In genomic region chr6:13760948-13761347, GRCh38 we compare ENCODE assay signal across 11 cellular contexts. TPM values are rescaled to one million over a fixed set of nuclear protein-coding genes. Genes with fewer than 3 reads are reported as not detected.
DNase-seq lines count a peak whose midpoint lies in the region; TF ChIP-seq lines count a peak whose summit lies in the region.
"Had no signal": no experiment of that assay in that cellular context is flagged by ENCODE, and none has a peak within 500 bp of the region (broad histone marks: within the 10 kb centered on the region; RNA-seq: fewer than 3 reads in every experiment).

No MANE protein-coding gene starts in this region.

- peaks cover 33% of the 10 kb centered on the region for H3K4me1 ChIP-seq in osteoblast (ENCODE audit: insufficient read depth, low read length)

- H3K9me3 ChIP-seq in osteoblast (ENCODE audit: low read depth, low read length) = no peaks in the 10 kb centered on the region
- H3K9me3 ChIP-seq: SJSA1 had no signal

- no peaks in the 10 kb centered on the region for H3K79me2 ChIP-seq in osteoblast (ENCODE audit: insufficient read depth, low read length)

- H4K20me1 ChIP-seq in osteoblast (ENCODE audit: insufficient read depth, low read length) = no peaks in the 10 kb centered on the region

- DNase-seq in AG10803 (ENCODE audit: low read depth) = peak; percentile 94
- DNase-seq in RWPE1 (ENCODE audit: low spot score) = peak; percentile 48
- peak; percentile 98 for DNase-seq in fibroblast of the aortic adventitia (ENCODE audit: low read depth)
- DNase-seq in osteoblast (ENCODE audit: insufficient read length, low spot score, missing footprints) = peak; percentile 74
- DNase-seq in NCI-H1694 treated with DMSO at 0.1 percent for 48 hours (lab: John Stamatoyannopoulos, UW) = no peak
- no peak for DNase-seq in NCI-H69 (lab: John Stamatoyannopoulos, UW)
- no peak for DNase-seq in pons (ENCODE audit: low spot score)
- no peak for DNase-seq in T-helper 2 cell
- DNase-seq: activated naive CD4-positive, alpha-beta T cell treated with anti-CD3 and anti-CD28 coated beads for 36 hours; CD8-positive, alpha-beta memory T cell had no signal

- CTCF ChIA-PET in RWPE1 (lab: Yijun Ruan, JAX) = interaction anchor here (0.7 to 1.0 kb wide), 2 partner anchors 8 to 1983 kb away, joined by 3 to 5 read pairs; no protein-coding TSS in a partner anchor

- H2AFZ ChIP-seq in osteoblast (ENCODE audit: low read length) = peak overlapping the region; percentile 9

- H3K4me3 ChIP-seq in AG10803 (ENCODE audit: low read length) (no peak overlapping the region), fibroblast of the aortic adventitia (ENCODE audit: low read depth, low read length) (no peak overlapping the region), osteoblast (ENCODE audit: insufficient read depth, low read length) (peak overlapping the region; percentile 27)
- H3K4me3 ChIP-seq: SJSA1 had no signal

- POLR2A ChIA-PET in RWPE1 (lab: Yijun Ruan, JAX; ENCODE audit: low non-redundant PET) = no interaction called here

- H3K27me3 ChIP-seq in osteoblast (ENCODE audit: insufficient read depth, low read length) = no peaks in the 10 kb centered on the region
- H3K27me3 ChIP-seq: SJSA1 had no signal

- peak overlapping the region; percentile 98 for H3K27ac ChIP-seq in RWPE1
- H3K27ac ChIP-seq in osteoblast (ENCODE audit: low read depth, low read length) = peak overlapping the region; percentile 79
- H3K27ac ChIP-seq: SJSA1 had no signal

- no peak for TF ChIP-seq CTCF in AG10803 (conservative IDR thresholded peaks at IDR 0.05; ENCODE audit: low read length)
- TF ChIP-seq CTCF in RWPE1 (conservative IDR thresholded peaks at IDR 0.05; ENCODE audit: low read depth) = no peak
- no peak for TF ChIP-seq CTCF in fibroblast of the aortic adventitia (IDR thresholded peaks at IDR 0.05; ENCODE audit: insufficient read depth, low read length)
- no peak for TF ChIP-seq CTCF in osteoblast (IDR thresholded peaks at IDR 0.05; ENCODE audit: extremely low read depth, low read depth, low read length)

- H3K4me2 ChIP-seq in osteoblast (ENCODE audit: insufficient read depth, low read length) = peak overlapping the region; percentile 63

- H3K36me3 ChIP-seq in osteoblast (ENCODE audit: insufficient read depth, low read length) = no peaks in the 10 kb centered on the region
- H3K36me3 ChIP-seq: SJSA1 had no signal

RNA-seq across cellular contexts. Expression of gene RANBP9, which starts 49.3 kb away (rescaled TPM):
- total RNA-seq in fibroblast of the aortic adventitia (ENCODE audit: low replicate concordance) = 21.1 and 35.5 TPM in 2 replicates
- 53.9 and 55.1 TPM in 2 replicates for total RNA-seq in osteoblast

RNA-seq across cellular contexts. Expression of gene MCUR1, which starts 53.4 kb away (rescaled TPM):
- total RNA-seq in fibroblast of the aortic adventitia (ENCODE audit: low replicate concordance) (7.8 and 12.9 TPM in 2 replicates), osteoblast (13.6 and 14.8 TPM in 2 replicates)

Comparison
In these comparisons a context has a peak if more than half of its experiments do, and no peak if none do; other contexts are left out.
1. DNase-seq: peak in AG10803 (single experiment), RWPE1 (single experiment), fibroblast of the aortic adventitia (single experiment) and osteoblast (single experiment); none in NCI-H1694 treated with DMSO at 0.1 percent for 48 hours (single experiment), NCI-H69 (single experiment), pons (single experiment) and T-helper 2 cell (0 of 5).